In genomic region chr1:234722904-234723588, GRCh38 we compare ENCODE assay signal across 8 cellular contexts.
DNase-seq lines count a peak whose midpoint lies in the region; ATAC-seq and TF ChIP-seq lines count a peak whose summit lies in the region.

No MANE protein-coding gene starts in this region.

- ATAC-seq in stimulated activated naive CD8-positive, alpha-beta T cell treated with anti-CD3 and anti-CD28 coated beads, Interleukin-15, Interleukin-2, amounts not matched to agents 100 U/mL and 50 U/mL, for 24 hours, result peak; percentile 62
- no peak for ATAC-seq in HG03108 (IDR thresholded peaks at IDR 0.05; ENCODE audit: unreplicated experiment)

- POLR2A ChIA-PET in GM10248 (lab: Yijun Ruan, JAX), result interaction anchor here (0.6 to 1.9 kb wide), 2 partner anchors 18 to 48 kb away, joined by 3 to 7 read pairs; no protein-coding TSS in a partner anchor

- no peaks in the 10 kb centered on the region for H3K9me3 Mint-ChIP-seq in nephron

- H3K4me3 Mint-ChIP-seq in nephron, result peak overlapping the region; percentile 59 to 75 (median 61)

- CTCF ChIA-PET in GM10248 (lab: Yijun Ruan, JAX), result interaction anchor here (1.2 to 3.3 kb wide), 6 partner anchors 8 to 361 kb away, joined by 3 to 14 read pairs (median 3); no protein-coding TSS in a partner anchor

- peak overlapping the region; percentile 3 for H3K4me3 ChIP-seq in epithelial cell of proximal tubule (ENCODE audit: low read depth, low read length)

- TF ChIP-seq CTCF in epithelial cell of proximal tubule (conservative IDR thresholded peaks at IDR 0.05; ENCODE audit: low read depth, low read length), result no peak
- no peak for TF ChIP-seq CTCF in nephron (IDR thresholded peaks at IDR 0.05; ENCODE audit: unreplicated experiment in 3 of 3)
- no peak for TF ChIP-seq CTCF in GM10248 (IDR thresholded peaks at IDR 0.05; ENCODE audit: control extremely low read depth, extremely low read depth, low read depth, missing control alignments)

- H3K36me3 Mint-ChIP-seq in nephron (ENCODE audit: low read depth), result no peaks in the 10 kb centered on the region

- H3K27ac Mint-ChIP-seq in nephron, result peak overlapping the region; percentile 99 to 100 (median 99)

- peak; percentile 89 for DNase-seq in Daoy (ENCODE audit: low read depth)
- DNase-seq in NCI-H510A treated with DMSO at 0.1 percent for 48 hours (lab: John Stamatoyannopoulos, UW), result peak; percentile 79
- DNase-seq in activated T-cell treated with anti-CD3 and anti-CD28 coated beads for 24 hours (ENCODE audit: low read depth), result peak; percentile 71
- DNase-seq in epithelial cell of proximal tubule (ENCODE audit: low read depth), result peak; percentile 92
- DNase-seq in stimulated activated naive CD8-positive, alpha-beta T cell treated with anti-CD3 and anti-CD28 coated beads, Interleukin-15, Interleukin-2, amounts not matched to agents 100 U/mL and 50 U/mL, for 24 hours, result peak; percentile 70
- no peak for DNase-seq in GM10248 (ENCODE audit: extremely low spot score)

- peaks cover 93% of the 10 kb centered on the region for H3K4me1 Mint-ChIP-seq in nephron

- no peaks in the 10 kb centered on the region for H3K27me3 Mint-ChIP-seq in nephron (ENCODE audit: low read depth)
